In genomic region chr5:56123531-56124243, GRCh38 we compare ENCODE assay signal across 8 cellular contexts.
A peak's percentile ranks its signal among the peaks of the same experiment; 100 is the strongest.
DNase-seq lines count a peak whose midpoint lies in the region; ATAC-seq and TF ChIP-seq lines count a peak whose summit lies in the region.

No MANE protein-coding gene starts in this region.

- peak overlapping the region; percentile 88 for H3K27ac Mint-ChIP-seq in mesothelial cell of epicardium
- H3K27ac Mint-ChIP-seq in CD8-positive, alpha-beta memory T cell: peak overlapping the region in 1 of 8 donors; percentile 47

- H3K27me3 ChIP-seq in CD8-positive, alpha-beta memory T cell (ENCODE audit: insufficient read depth, low read length, poor library complexity, severe bottlenecking): no peaks in the 10 kb centered on the region

- POLR2A ChIA-PET in CD8-positive, alpha-beta memory T cell (lab: Charles Lee): no interaction called here

- H3K4me3 ChIP-seq in CD8-positive, alpha-beta memory T cell (ENCODE audit: low read length): no peak overlapping the region

- H3K27me3 Mint-ChIP-seq in mesothelial cell of epicardium (ENCODE audit: low read depth): no peaks in the 10 kb centered on the region
- H3K27me3 Mint-ChIP-seq in CD8-positive, alpha-beta memory T cell: peaks cover 0 to 2% of the 10 kb centered on the region in 2 donors

- H3K27ac ChIP-seq in CD8-positive, alpha-beta memory T cell (ENCODE audit: low read depth, low read length): no peak overlapping the region

- peaks cover 25% of the 10 kb centered on the region for H3K4me1 Mint-ChIP-seq in mesothelial cell of epicardium
- H3K4me1 Mint-ChIP-seq in CD8-positive, alpha-beta memory T cell: peaks cover 2 to 21% (median 11%) of the 10 kb centered on the region in 3 donors

- no peaks in the 10 kb centered on the region for H3K9me3 Mint-ChIP-seq in mesothelial cell of epicardium
- H3K9me3 Mint-ChIP-seq in CD8-positive, alpha-beta memory T cell: peaks cover 0 to 2% (median 0%) of the 10 kb centered on the region in 5 donors

- ATAC-seq in GM18498 (IDR thresholded peaks at IDR 0.05; ENCODE audit: unreplicated experiment): no peak

- no peaks in the 10 kb centered on the region for H3K36me3 Mint-ChIP-seq in mesothelial cell of epicardium
- H3K36me3 Mint-ChIP-seq in CD8-positive, alpha-beta memory T cell: no peaks in the 10 kb centered on the region

- DNase-seq in COLO829 (ENCODE audit: low spot score) (peak; percentile 89), NCI-H2171 (lab: John Stamatoyannopoulos, UW) (peak; percentile 15), ecto neural progenitor cell (ENCODE audit: low spot score) (peak; percentile 74), mesothelial cell of epicardium (ENCODE audit: low spot score in 2 of 2, unreplicated experiment in 2 of 2) (no peak), T-helper 9 cell (no peak), anterior cingulate cortex (lab: John Stamatoyannopoulos, UW) (no peak)
- DNase-seq in CD8-positive, alpha-beta memory T cell: no peak

- TF ChIP-seq CTCF in mesothelial cell of epicardium (IDR thresholded peaks at IDR 0.05; ENCODE audit: unreplicated experiment): no peak

- no peaks in the 10 kb centered on the region for H3K36me3 ChIP-seq in CD8-positive, alpha-beta memory T cell (ENCODE audit: insufficient read depth, low read length)

- H3K9me3 ChIP-seq in CD8-positive, alpha-beta memory T cell (ENCODE audit: low read length): no peaks in the 10 kb centered on the region

- CTCF ChIA-PET in CD8-positive, alpha-beta memory T cell (lab: Charles Lee): no interaction called here

- peaks cover 35% of the 10 kb centered on the region for H3K4me1 ChIP-seq in CD8-positive, alpha-beta memory T cell (ENCODE audit: insufficient read depth, low read length)

- H3K4me3 Mint-ChIP-seq in mesothelial cell of epicardium: no peak overlapping the region
- no peak overlapping the region for H3K4me3 Mint-ChIP-seq in CD8-positive, alpha-beta memory T cell

Comparison
In these comparisons a context has a peak if more than half of its experiments do, and no peak if none do; other contexts are left out.
1. DNase-seq: peak in COLO829 (single experiment), NCI-H2171 (single experiment) and ecto neural progenitor cell (single experiment); none in mesothelial cell of epicardium (0 of 2), T-helper 9 cell (single experiment), CD8-positive, alpha-beta memory T cell (0 of 5) and anterior cingulate cortex (0 of 58).